Comparison of ENCODE assay signal across 14 cellular contexts in genomic region chr14:73566431-73566830, GRCh38. TPM values are rescaled to one million over a fixed set of nuclear protein-coding genes. Genes with fewer than 3 reads are reported as not detected.
"Had no signal": no experiment of that assay in that cellular context is flagged by ENCODE, and none has a peak within 500 bp of the region (broad histone marks: within the 10 kb centered on the region; RNA-seq: fewer than 3 reads in every experiment).

No MANE protein-coding gene starts in this region.

RNA-seq across cellular contexts. Expression of gene HEATR4, which starts 7.7 kb away (rescaled TPM):
- total RNA-seq: activated B cell treated with CpG ODN at 0.5 μM for 24 hours; activated CD4-positive, alpha-beta memory T cell treated with anti-CD3 and anti-CD28 coated beads, Interleukin-2, amount 10 ng/mL, durations not matched to agents 7 days and 5 days; activated naive CD8-positive, alpha-beta T cell treated with anti-CD3 and anti-CD28 coated beads for 36 hours; dermis microvascular lymphatic vessel endothelial cell; endothelial cell of umbilical vein had no signal
- polyA plus RNA-seq: endothelial cell of umbilical vein had no signal

RNA-seq across cellular contexts. Expression of gene ACOT6, which starts 45.9 kb away (rescaled TPM):
- total RNA-seq: activated B cell treated with CpG ODN at 0.5 μM for 24 hours; activated CD4-positive, alpha-beta memory T cell treated with anti-CD3 and anti-CD28 coated beads, Interleukin-2, amount 10 ng/mL, durations not matched to agents 7 days and 5 days; activated naive CD8-positive, alpha-beta T cell treated with anti-CD3 and anti-CD28 coated beads for 36 hours; activated T-cell treated with anti-CD3 and anti-CD28 coated beads, Interleukin-2, amount 50 U/mL, for 72 hours; adrenal gland; aorta; body of pancreas; chondrocyte; dermis microvascular lymphatic vessel endothelial cell; endothelial cell of umbilical vein; frontal cortex; T-helper 17 cell had no signal
- polyA plus RNA-seq: aorta, endothelial cell of umbilical vein, esophagus, heart left ventricle had no signal
